In genomic region chr14:71431169-71431525, GRCh38 we compare ENCODE assay signal across 2 cellular contexts.
TF ChIP-seq lines count a peak whose summit lies in the region.

No MANE protein-coding gene starts in this region.

TF ChIP-seq in GM23338, 12 proteins besides CTCF, POLR2A, EP300 and RAD21:
- TF ChIP-seq EZH2phosphoT487 (IDR thresholded peaks at IDR 0.05; ENCODE audit: unreplicated experiment) (no peak), ETS1 (IDR thresholded peaks at IDR 0.05) (no peak), CREB1 (CRISPR knock-in tag; IDR thresholded peaks at IDR 0.05; ENCODE audit: low read depth) (no peak), STAT1 (IDR thresholded peaks at IDR 0.05; ENCODE audit: unreplicated experiment) (no peak), POLR2AphosphoS5 (IDR thresholded peaks at IDR 0.05; ENCODE audit: low read depth) (no peak)
TF ChIP-seq in GM23338: peak in this region for 0.

TF ChIP-seq in K562, 482 proteins besides CTCF, POLR2A, EP300 and RAD21:
- TF ChIP-seq ZNF140 (CRISPR knock-in tag; IDR thresholded peaks at IDR 0.05) (no peak), HMBOX1 (IDR thresholded peaks at IDR 0.05) (peak; percentile 51)
